In genomic region chr21:6138244-6139136, GRCh38 we compare ENCODE assay signal across 7 cellular contexts.
DNase-seq lines count a peak whose midpoint lies in the region; ATAC-seq and TF ChIP-seq lines count a peak whose summit lies in the region.
"Not testable (repeated sequence)": the region's sequence is repeated elsewhere in the genome, so short reads cannot be mapped to it uniquely, and the experiment has no call there.

No MANE protein-coding gene starts in this region.

- not testable (repeated sequence) for H3K4me1 Mint-ChIP-seq in activated CD4-positive, alpha-beta T cell treated with anti-CD3 and anti-CD28 coated beads for 36 hours; activated naive CD8-positive, alpha-beta T cell treated with anti-CD3 and anti-CD28 coated beads, Interleukin-2, amount 50 U/mL, for 24 hours; natural killer cell

- ATAC-seq in DND-41 (ENCODE audit: insufficient read depth, low read depth), result peak; percentile 77
- ATAC-seq in GM21423 (IDR thresholded peaks at IDR 0.05; ENCODE audit: unreplicated experiment), result peak; percentile 41
- ATAC-seq in HG03097 (IDR thresholded peaks at IDR 0.05; ENCODE audit: low FRiP score, unreplicated experiment), result peak; percentile 40
- ATAC-seq in activated CD4-positive, alpha-beta T cell treated with anti-CD3 and anti-CD28 coated beads for 36 hours, result peak; percentile 56
- peak; percentile 59 for ATAC-seq in activated naive CD8-positive, alpha-beta T cell treated with anti-CD3 and anti-CD28 coated beads, Interleukin-2, amount 50 U/mL, for 24 hours
- peak; percentile 51 to 55 for ATAC-seq in left cardiac atrium
- peak; percentile 59 to 73 (median 63) for ATAC-seq in natural killer cell

- not testable (repeated sequence) for H3K4me3 ChIP-seq in DND-41 (ENCODE audit: low read depth in 1 of 2, low read length in 2 of 2)

- not testable (repeated sequence) for H3K9ac ChIP-seq in DND-41 (ENCODE audit: low read depth, low read length)

- not testable (repeated sequence) for H3K27ac Mint-ChIP-seq in activated CD4-positive, alpha-beta T cell treated with anti-CD3 and anti-CD28 coated beads for 36 hours; activated naive CD8-positive, alpha-beta T cell treated with anti-CD3 and anti-CD28 coated beads, Interleukin-2, amount 50 U/mL, for 24 hours; natural killer cell

- H3K4me1 ChIP-seq in DND-41 (ENCODE audit: insufficient read depth, low read length), result not testable (repeated sequence)

- intact Hi-C loops in activated CD4-positive, alpha-beta T cell treated with anti-CD3 and anti-CD28 coated beads for 36 hours (cut with DNase I, micrococcal nuclease); left cardiac atrium (cut with DNase I); natural killer cell (cut with micrococcal nuclease): not testable (repeated sequence)

- H3K79me2 ChIP-seq in DND-41 (ENCODE audit: insufficient read depth, low read length), result not testable (repeated sequence)

- H3K27ac ChIP-seq in DND-41 (ENCODE audit: low read length), result not testable (repeated sequence)

- H3K4me3 Mint-ChIP-seq in activated CD4-positive, alpha-beta T cell treated with anti-CD3 and anti-CD28 coated beads for 36 hours; activated naive CD8-positive, alpha-beta T cell treated with anti-CD3 and anti-CD28 coated beads, Interleukin-2, amount 50 U/mL, for 24 hours; natural killer cell: not testable (repeated sequence)

- CTCF ChIA-PET in activated CD4-positive, alpha-beta T cell treated with anti-CD3 and anti-CD28 coated beads for 36 hours (lab: Charles Lee), result not testable (repeated sequence)

- not testable (repeated sequence) for H3K4me2 ChIP-seq in DND-41 (ENCODE audit: insufficient read depth, low read length)

- H3K9me3 Mint-ChIP-seq in activated CD4-positive, alpha-beta T cell treated with anti-CD3 and anti-CD28 coated beads for 36 hours (ENCODE audit: low read depth); activated naive CD8-positive, alpha-beta T cell treated with anti-CD3 and anti-CD28 coated beads, Interleukin-2, amount 50 U/mL, for 24 hours; natural killer cell: not testable (repeated sequence)

- not testable (repeated sequence) for H3K27me3 Mint-ChIP-seq in activated CD4-positive, alpha-beta T cell treated with anti-CD3 and anti-CD28 coated beads for 36 hours; activated naive CD8-positive, alpha-beta T cell treated with anti-CD3 and anti-CD28 coated beads, Interleukin-2, amount 50 U/mL, for 24 hours; natural killer cell (ENCODE audit: low read depth in 2 of 2)

- not testable (repeated sequence) for H4K20me1 ChIP-seq in DND-41 (ENCODE audit: insufficient read depth, low read length)

- not testable (repeated sequence) for H3K9me3 ChIP-seq in DND-41 (ENCODE audit: insufficient read depth, low read length, severe bottlenecking)

- not testable (repeated sequence) for H3K27me3 ChIP-seq in DND-41 (ENCODE audit: insufficient read depth, low read length, poor library complexity)

- not testable (repeated sequence) for H3K36me3 Mint-ChIP-seq in activated CD4-positive, alpha-beta T cell treated with anti-CD3 and anti-CD28 coated beads for 36 hours (ENCODE audit: low read depth); activated naive CD8-positive, alpha-beta T cell treated with anti-CD3 and anti-CD28 coated beads, Interleukin-2, amount 50 U/mL, for 24 hours (ENCODE audit: low read depth); natural killer cell

- TF ChIP-seq CTCF in DND-41 (IDR thresholded peaks at IDR 0.05; ENCODE audit: borderline replicate concordance, extremely low read depth, low read length, poor library complexity, severe bottlenecking); natural killer cell (IDR thresholded peaks at IDR 0.05): not testable (repeated sequence)

- not testable (repeated sequence) for DNase-seq in DND-41; activated CD4-positive, alpha-beta T cell treated with anti-CD3 and anti-CD28 coated beads for 36 hours; activated naive CD8-positive, alpha-beta T cell treated with anti-CD3 and anti-CD28 coated beads, Interleukin-2, amount 50 U/mL, for 24 hours; left cardiac atrium; natural killer cell

- H3K36me3 ChIP-seq in DND-41 (ENCODE audit: insufficient read depth, low read length), result not testable (repeated sequence)

- H2AFZ ChIP-seq in DND-41 (ENCODE audit: low read depth, low read length), result not testable (repeated sequence)

- POLR2A ChIA-PET in activated CD4-positive, alpha-beta T cell treated with anti-CD3 and anti-CD28 coated beads for 36 hours (lab: Charles Lee), result not testable (repeated sequence)
